ENCODE assay signal across 12 cellular contexts in the genomic region with DNA sequence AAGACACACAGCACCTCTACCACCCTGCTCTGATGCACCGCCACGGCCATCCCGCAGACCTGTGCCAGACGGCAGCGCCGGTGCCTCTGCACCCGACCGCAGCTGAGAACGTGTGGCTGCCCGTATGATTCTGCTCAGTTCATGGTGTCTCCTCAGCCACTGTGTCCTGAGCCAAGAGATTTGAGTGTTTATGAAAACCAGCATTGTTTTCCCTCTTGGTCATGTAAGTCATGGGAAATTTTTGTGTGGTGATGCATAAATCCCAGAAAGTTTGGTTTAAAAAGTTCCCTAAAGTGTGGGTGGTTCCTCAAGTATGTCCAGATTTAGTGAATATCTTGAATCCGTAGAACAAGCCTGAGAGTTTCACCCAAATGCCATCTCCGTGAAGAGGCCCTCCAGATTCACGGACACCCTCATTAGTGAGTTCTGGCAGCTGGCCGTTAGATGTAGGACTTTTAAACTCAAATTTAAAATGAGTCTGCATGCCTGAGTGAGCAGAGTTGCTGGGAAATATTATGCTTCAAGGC. TPM values are rescaled to one million over a fixed set of nuclear protein-coding genes. Genes with fewer than 3 reads are reported as not detected.
DNase-seq lines count a peak whose midpoint lies in the region; ATAC-seq and TF ChIP-seq lines count a peak whose summit lies in the region.
"Had no signal": no experiment of that assay in that cellular context is flagged by ENCODE, and none has a peak within 500 bp of the region (broad histone marks: within the 10 kb centered on the region; RNA-seq: fewer than 3 reads in every experiment).

No MANE protein-coding gene starts in this region.

- TF ChIP-seq CTCF in coronary artery (IDR thresholded peaks at IDR 0.05): no peak
- no peak for TF ChIP-seq CTCF in lower leg skin (IDR thresholded peaks at IDR 0.05)

- TF ChIP-seq POLR2A in lower leg skin (IDR thresholded peaks at IDR 0.05): peak in 1 of 2 donors; percentile 30

- WGBS in lower leg skin, 2 donors: 21 to 39% methylated on average over 14 of the region's 14 CpGs

- intact Hi-C loops in lower leg skin (cut with DNase I; ENCODE audit: low total_unique reads): loop anchor here (10.0 kb wide), 2 partner anchors 95 to 145 kb away; a partner anchor contains a TSS

- DNase-seq in HS-27A (ENCODE audit: low read depth) (peak; percentile 95), coronary artery (ENCODE audit: low spot score) (no peak), lower leg skin (ENCODE audit: low spot score in 2 of 2) (peak; percentile 67 to 91), superior temporal gyrus (ENCODE audit: extremely low spot score) (peak; percentile 58), T-helper 2 cell (no peak)
- DNase-seq: activated T-cell treated with anti-CD3 and anti-CD28 coated beads, Interleukin-2, amount 50 U/mL, for 72 hours; GOT3; stimulated activated CD4-positive, alpha-beta T cell treated with anti-CD3 and anti-CD28 coated beads, Interleukin-4, amount 100 ng/mL, for 1 hour had no signal

- ATAC-seq in HG02840 (IDR thresholded peaks at IDR 0.05; ENCODE audit: low FRiP score, unreplicated experiment): no peak
- no peak for ATAC-seq in HG03095 (IDR thresholded peaks at IDR 0.05; ENCODE audit: unreplicated experiment)
- ATAC-seq in HG03460 (IDR thresholded peaks at IDR 0.05; ENCODE audit: unreplicated experiment): no peak
- ATAC-seq: activated T-cell treated with anti-CD3 and anti-CD28 coated beads, Interleukin-2, amount 50 U/mL, for 72 hours had no signal

- peak overlapping the region; percentile 71 to 88 for H3K27ac ChIP-seq in coronary artery
- H3K27ac ChIP-seq: SK-N-MC had no signal

- H3K4me3 ChIP-seq in coronary artery (peak overlapping the region; percentile 64), lower leg skin (ENCODE audit: low read depth, poor library complexity, severe bottlenecking) (no peak overlapping the region)
- H3K4me3 ChIP-seq: SK-N-MC had no signal

RNA-seq across cellular contexts. Expression of a gene that starts 57.6 kb away (rescaled TPM):
- total RNA-seq in lower leg skin: 1 to 10 TPM in 2 of 4 donors, under 1 TPM in 1, not detected in 1; 0.52 to 4.0 (median 3.8) TPM

Comparison
In these comparisons a context has a peak if more than half of its experiments do, and no peak if none do; other contexts are left out.
1. DNase-seq: peak in HS-27A (single experiment), lower leg skin (2 of 2) and superior temporal gyrus (single experiment); none in coronary artery (single experiment) and T-helper 2 cell (0 of 5).